18 cellular contexts compared by ENCODE assay signal in genomic region chr20:8489094-8489883, GRCh38.
"Had no signal": no experiment of that assay in that cellular context is flagged by ENCODE, and none has a peak within 500 bp of the region (broad histone marks: within the 10 kb centered on the region; RNA-seq: fewer than 3 reads in every experiment).

No MANE protein-coding gene starts in this region.

- ATAC-seq: activated CD8-positive, alpha-beta T cell treated with anti-CD3 and anti-CD28 coated beads, Interleukin-2, amount 10 ng/mL, durations not matched to agents 7 days and 5 days; activated naive CD4-positive, alpha-beta T cell treated with anti-CD3 and anti-CD28 coated beads, Interleukin-2, amount 50 U/mL, for 72 hours; gastrocnemius medialis; left lung; pancreas; stimulated activated naive CD8-positive, alpha-beta T cell treated with anti-CD3 and anti-CD28 coated beads, Interleukin-15, Interleukin-2, amounts not matched to agents 100 U/mL and 50 U/mL, for 24 hours; upper lobe of right lung had no signal

- H3K9me3 ChIP-seq: gastrocnemius medialis, neutrophil, pancreas, upper lobe of right lung had no signal

- H3K4me1 ChIP-seq: upper lobe of right lung had no signal

- DNase-seq: activated CD4-positive, alpha-beta T cell treated with anti-CD3 and anti-CD28 coated beads for 1 hour; activated CD4-positive, alpha-beta T cell treated with anti-CD3 and anti-CD28 coated beads, Interleukin-2, amount 50 U/mL, for 1 hour; activated CD8-positive, alpha-beta T cell treated with anti-CD3 and anti-CD28 coated beads, Interleukin-2, amount 10 ng/mL, durations not matched to agents 7 days and 5 days; activated gamma-delta T cell treated with Interleukin-2 at 50 U/mL for 16 hours; aorta; central memory CD4-positive, alpha-beta T cell; effector memory CD4-positive, alpha-beta T cell; gastrocnemius medialis; head of caudate nucleus; kidney; left lung; pancreas; stimulated activated CD4-positive, alpha-beta T cell treated with anti-CD3 and anti-CD28 coated beads, Interleukin-4, amount 100 ng/mL, for 24 hours; stimulated activated naive CD8-positive, alpha-beta T cell treated with anti-CD3 and anti-CD28 coated beads, Interleukin-15, Interleukin-2, amounts not matched to agents 100 U/mL and 50 U/mL, for 24 hours; T-helper 9 cell; upper lobe of right lung had no signal

- H3K4me3 ChIP-seq: gastrocnemius medialis, left lung, pancreas, upper lobe of right lung had no signal

- H3K27ac ChIP-seq: gastrocnemius medialis, left lung, neutrophil, pancreas, upper lobe of right lung had no signal

- H3K36me3 ChIP-seq: gastrocnemius medialis, left lung, neutrophil, pancreas, upper lobe of right lung had no signal

- H3K27me3 ChIP-seq: gastrocnemius medialis, left lung, neutrophil, pancreas, upper lobe of right lung had no signal
